In genomic region chr11:66857927-66858185, GRCh38 we compare ENCODE assay signal across 12 cellular contexts. TPM values are rescaled to one million over a fixed set of nuclear protein-coding genes. Genes with fewer than 3 reads are reported as not detected.
DNase-seq lines count a peak whose midpoint lies in the region; ATAC-seq and TF ChIP-seq lines count a peak whose summit lies in the region.
"Had no signal": no experiment of that assay in that cellular context is flagged by ENCODE, and none has a peak within 500 bp of the region (broad histone marks: within the 10 kb centered on the region; RNA-seq: fewer than 3 reads in every experiment).

No MANE protein-coding gene starts in this region.

- no peak overlapping the region for H2AFZ ChIP-seq in mesenchymal stem cell (ENCODE audit: low read depth, low read length)

- peak overlapping the region; percentile 51 for H4K8ac ChIP-seq in mesenchymal stem cell (ENCODE audit: low read length)

- H2BK12ac ChIP-seq in mesenchymal stem cell (ENCODE audit: low read length in 2 of 2), result no peak overlapping the region

- no peaks in the 10 kb centered on the region for H3K27me3 ChIP-seq in mesenchymal stem cell (ENCODE audit: control insufficient read depth in 1 of 2, insufficient read depth in 1 of 2, low read length in 2 of 2)

- H2BK120ac ChIP-seq in mesenchymal stem cell (ENCODE audit: low read depth, low read length), result no peak overlapping the region

- H3K9ac ChIP-seq in mesenchymal stem cell (ENCODE audit: low read length), result no peak overlapping the region

- no peaks in the 10 kb centered on the region for H3K9me3 ChIP-seq in mesenchymal stem cell (ENCODE audit: control insufficient read depth, low read length)

- H3K27ac ChIP-seq in mesenchymal stem cell (ENCODE audit: low read length, poor library complexity, severe bottlenecking), result no peak overlapping the region

- H3K23ac ChIP-seq in mesenchymal stem cell (ENCODE audit: low read length in 2 of 2), result no peak overlapping the region

- no peak overlapping the region for H3K14ac ChIP-seq in mesenchymal stem cell (ENCODE audit: low read length in 2 of 2)

- peak overlapping the region; percentile 95 for H3K4me2 ChIP-seq in mesenchymal stem cell (ENCODE audit: low read length, poor library complexity, severe bottlenecking)

- DNase-seq in AG10803 (ENCODE audit: low read depth) (no peak), HFF-Myc (ENCODE audit: extremely low read depth, low read depth) (no peak), mesenchymal stem cell (no peak), NCI-H510A treated with DMSO at 0.1 percent for 48 hours (lab: John Stamatoyannopoulos, UW) (no peak), activated gamma-delta T cell treated with Interleukin-2 at 50 U/mL for 16 hours (no peak)
- DNase-seq in stimulated activated CD4-positive, alpha-beta T cell treated with anti-CD3 and anti-CD28 coated beads, Interleukin-2, amount 100 ng/mL, for 48 hours, result no peak
- DNase-seq: activated CD4-positive, alpha-beta T cell treated with anti-CD3 and anti-CD28 coated beads for 4 hours; GDM1; kidney glomerular epithelial cell; NCI-H524 treated with DMSO at 0.1 percent for 48 hours had no signal

- no peak overlapping the region for H3K27ac Mint-ChIP-seq in activated naive CD8-positive, alpha-beta T cell

- no peak overlapping the region for H2BK15ac ChIP-seq in mesenchymal stem cell (ENCODE audit: low read depth, poor library complexity, severe bottlenecking)

- WGBS in mesenchymal stem cell, result 93% methylated on average over 19 of the region's 19 CpGs

- no peak for ATAC-seq in GM18502 (IDR thresholded peaks at IDR 0.05; ENCODE audit: poor library complexity, unreplicated experiment)

- peak overlapping the region; percentile 82 for H3K4me3 Mint-ChIP-seq in activated naive CD8-positive, alpha-beta T cell

- H3K4me3 ChIP-seq in AG10803 (ENCODE audit: low read length) (peak overlapping the region; percentile 63), HFF-Myc (replicated peaks; ENCODE audit: low read depth, low read length) (peak overlapping the region; percentile 75), mesenchymal stem cell (ENCODE audit: insufficient read depth in 1 of 2, low read depth in 1 of 2, low read length in 2 of 2) (peak overlapping the region in 1 of 2 experiments; percentile 68)

- peaks cover 28% of the 10 kb centered on the region for H3K4me1 ChIP-seq in mesenchymal stem cell (ENCODE audit: control insufficient read depth, insufficient read depth, low read depth, low read length)

- no peak for TF ChIP-seq CTCF in AG10803 (conservative IDR thresholded peaks at IDR 0.05; ENCODE audit: low read length)
- no peak for TF ChIP-seq CTCF in HFF-Myc (IDR thresholded peaks at IDR 0.05; ENCODE audit: low read depth, low read length, missing control alignments)

- no peak overlapping the region for H2AK5ac ChIP-seq in mesenchymal stem cell (ENCODE audit: low read length, severe bottlenecking)

- no peak overlapping the region for H4K91ac ChIP-seq in mesenchymal stem cell (ENCODE audit: low read length)

- no peak overlapping the region for H2BK5ac ChIP-seq in mesenchymal stem cell (ENCODE audit: low read depth, low read length, poor library complexity, severe bottlenecking)

- H3K36me3 Mint-ChIP-seq in activated naive CD8-positive, alpha-beta T cell, result no peaks in the 10 kb centered on the region

- no peaks in the 10 kb centered on the region for H3K9me3 Mint-ChIP-seq in activated naive CD8-positive, alpha-beta T cell (ENCODE audit: low read depth)

- H3K79me1 ChIP-seq in mesenchymal stem cell (replicated peaks; ENCODE audit: low read length, poor library complexity, severe bottlenecking), result peaks cover 14% of the 10 kb centered on the region

- H3K4ac ChIP-seq in mesenchymal stem cell (ENCODE audit: low read depth in 1 of 2, low read length in 2 of 2), result peak overlapping the region in 1 of 2 experiments; percentile 27

- H3K36me3 ChIP-seq in mesenchymal stem cell (ENCODE audit: control insufficient read depth in 1 of 2, insufficient read depth in 2 of 2, low read depth in 1 of 2, low read length in 2 of 2), result peaks cover 0 to 60% of the 10 kb centered on the region in 2 experiments

- H3K18ac ChIP-seq in mesenchymal stem cell (ENCODE audit: low read depth in 1 of 2, low read length in 2 of 2), result no peak overlapping the region

- H3K4me1 Mint-ChIP-seq in activated naive CD8-positive, alpha-beta T cell (ENCODE audit: low read depth), result peaks cover 4% of the 10 kb centered on the region

- H3K27me3 Mint-ChIP-seq in activated naive CD8-positive, alpha-beta T cell, result no peaks in the 10 kb centered on the region

RNA-seq across cellular contexts. Expression of gene LRFN4, which starts 1.0 kb away (rescaled TPM):
- 16.0 TPM for polyA plus RNA-seq in mesenchymal stem cell (2013, experiment 1 of 2)
- polyA plus RNA-seq in mesenchymal stem cell (2013, experiment 2 of 2), result 15.3 TPM

RNA-seq across cellular contexts. Expression of gene RCE1, which starts 14.6 kb away (rescaled TPM):
- polyA plus RNA-seq in mesenchymal stem cell (2013, experiment 1 of 2), result 11.2 TPM
- polyA plus RNA-seq in mesenchymal stem cell (2013, experiment 2 of 2), result 10.9 TPM
